ENCODE assay signal across 16 cellular contexts in genomic region chr16:78461087-78461486, GRCh38.
DNase-seq lines count a peak whose midpoint lies in the region; ATAC-seq, FAIRE-seq and TF ChIP-seq lines count a peak whose summit lies in the region.
"Had no signal": no experiment of that assay in that cellular context is flagged by ENCODE, and none has a peak within 500 bp of the region (broad histone marks: within the 10 kb centered on the region; RNA-seq: fewer than 3 reads in every experiment).

No MANE protein-coding gene starts in this region.

- H3K9ac ChIP-seq in neural cell (ENCODE audit: low read length): no peak overlapping the region

- TF ChIP-seq EP300 in neural cell (conservative IDR thresholded peaks at IDR 0.05; ENCODE audit: poor library complexity, severe bottlenecking): no peak

- peak; percentile 13 for ATAC-seq in left colon
- ATAC-seq in HG02623 (IDR thresholded peaks at IDR 0.05; ENCODE audit: unreplicated experiment): no peak
- no peak for ATAC-seq in HG02678 (IDR thresholded peaks at IDR 0.05; ENCODE audit: unreplicated experiment)
- ATAC-seq: GM12878 had no signal

- peak; percentile 19 for DNase-seq in COLO668 (lab: John Stamatoyannopoulos, UW; ENCODE audit: unreplicated experiment)
- no peak for DNase-seq in PC-9
- DNase-seq in left colon: peak in 1 of 2 donors; percentile 16
- DNase-seq in NCI-H1092 treated with DMSO at 0.1 percent for 48 hours (lab: John Stamatoyannopoulos, UW): no peak
- DNase-seq in GM19239 (ENCODE audit: insufficient read length, low spot score): no peak
- DNase-seq: AML-193, NCI-H1930, NCI-H2171, NCI-H446 treated with DMSO at 0.1 percent for 48 hours, NCI-H82 had no signal

- POLR2A ChIA-PET in PC-9 (lab: Charles Lee; ENCODE audit: unreplicated experiment): no interaction called here

- H3K36me3 ChIP-seq in PC-9 (ENCODE audit: low read depth): no peaks in the 10 kb centered on the region
- no peaks in the 10 kb centered on the region for H3K36me3 ChIP-seq in neural cell (ENCODE audit: insufficient read depth, low read length)
- H3K36me3 ChIP-seq: HAP-1 had no signal

- H3K9me2 ChIP-seq in PC-9 (ENCODE audit: insufficient read depth) (no peaks in the 10 kb centered on the region), neural cell (ENCODE audit: insufficient read depth, low read length) (no peaks in the 10 kb centered on the region)

- H3K4me1 ChIP-seq in PC-9 (replicated peaks; ENCODE audit: insufficient read depth): peaks cover 21% of the 10 kb centered on the region; the same call in 1 of the 2 replicates
- H3K4me1 ChIP-seq: HAP-1 had no signal

- H3K4me2 ChIP-seq in PC-9: 0 out of 2 replicates have a peak overlapping the region, but pooled peaks have one; percentile 2
- H3K4me2 ChIP-seq in neural cell (ENCODE audit: low read length): no peak overlapping the region

- H3K4me3 ChIP-seq in PC-9 (no peak overlapping the region), neural cell (ENCODE audit: low read length) (peak overlapping the region; percentile 56)
- H3K4me3 ChIP-seq: GM12878, HAP-1 had no signal

- H3K9me3 ChIP-seq in PC-9 (ENCODE audit: insufficient read depth, low read depth) (no peaks in the 10 kb centered on the region), neural cell (ENCODE audit: low read length) (no peaks in the 10 kb centered on the region)
- H3K9me3 ChIP-seq: HAP-1 had no signal

- H3K27ac ChIP-seq in PC-9 (0 out of 2 replicates have a peak overlapping the region, but pooled peaks have one; percentile 30), neural cell (ENCODE audit: low read length) (no peak overlapping the region)

- H2AFZ ChIP-seq in PC-9 (no peak overlapping the region), neural cell (ENCODE audit: low read depth, low read length) (no peak overlapping the region)

- FAIRE-seq in GM19239 (lab: Jason Lieb, UNC): no peak
- FAIRE-seq: GM12878, GM18507 had no signal

- TF ChIP-seq RAD21 in neural cell (conservative IDR thresholded peaks at IDR 0.05): no peak

- no peaks in the 10 kb centered on the region for H3K27me3 ChIP-seq in PC-9 (ENCODE audit: insufficient read depth, low read depth)
- H3K27me3 ChIP-seq in neural cell (ENCODE audit: insufficient read depth, low read depth, low read length): no peaks in the 10 kb centered on the region

- no TSS peak for BruUV-seq in PC-9 (replicated peaks; lab: Mats Ljungman, UMichigan)

- H4K20me1 ChIP-seq in PC-9 (ENCODE audit: insufficient read depth) (no peaks in the 10 kb centered on the region; the same call in 1 of the 2 replicates), neural cell (ENCODE audit: insufficient read depth) (no peaks in the 10 kb centered on the region)

- intact Hi-C loops in PC-9 (cut with micrococcal nuclease; ENCODE audit: unreplicated experiment) (no loop called here), left colon (cut with DNase I, micrococcal nuclease) (no loop called here)

- H3K79me2 ChIP-seq in PC-9 (ENCODE audit: low read depth) (no peaks in the 10 kb centered on the region), neural cell (replicated peaks; ENCODE audit: insufficient read depth, low read length) (no peaks in the 10 kb centered on the region)

- TF ChIP-seq CTCF in PC-9 (conservative IDR thresholded peaks at IDR 0.05) (no peak), neural cell (IDR thresholded peaks at IDR 0.05; ENCODE audit: poor library complexity, severe bottlenecking) (no peak)

- H3F3A ChIP-seq in PC-9 (ENCODE audit: insufficient read depth, low read depth) (peaks cover 7% of the 10 kb centered on the region; the same call in 1 of the 2 replicates), neural cell (ENCODE audit: insufficient read depth, low read length, poor library complexity, severe bottlenecking) (peaks cover 13% of the 10 kb centered on the region)

- CTCF ChIA-PET in PC-9 (lab: Charles Lee): no interaction called here

TF ChIP-seq in neural cell, 6 proteins besides CTCF, POLR2A, EP300 and RAD21:
- no peak for TF ChIP-seq POLR2AphosphoS5 (IDR thresholded peaks at IDR 0.05)
- no peak for TF ChIP-seq EZH2 (IDR thresholded peaks at IDR 0.05; ENCODE audit: borderline replicate concordance, insufficient read depth, low read length, poor library complexity, severe bottlenecking)
- no peak for TF ChIP-seq MXI1 (conservative IDR thresholded peaks at IDR 0.05; ENCODE audit: poor library complexity, severe bottlenecking)
- no peak for TF ChIP-seq TAF1 (IDR thresholded peaks at IDR 0.05; ENCODE audit: low read depth)
- no peak for TF ChIP-seq SMC3 (conservative IDR thresholded peaks at IDR 0.05; ENCODE audit: poor library complexity)
- TF ChIP-seq REST (IDR thresholded peaks at IDR 0.05; ENCODE audit: borderline replicate concordance): no peak
TF ChIP-seq in neural cell: peak in this region for 0.
